17 cellular contexts compared by ENCODE assay signal in genomic region chr17:8685396-8685795, GRCh38. TPM values are rescaled to one million over a fixed set of nuclear protein-coding genes. Genes with fewer than 3 reads are reported as not detected.
"Had no signal": no experiment of that assay in that cellular context is flagged by ENCODE, and none has a peak within 500 bp of the region (broad histone marks: within the 10 kb centered on the region; RNA-seq: fewer than 3 reads in every experiment).

No MANE protein-coding gene starts in this region.

- H3K4me3 ChIP-seq: lung, thyroid gland, uterus had no signal

- ATAC-seq: activated CD4-positive, alpha-beta T cell treated with anti-CD3 and anti-CD28 coated beads for 36 hours; activated CD8-positive, alpha-beta T cell treated with anti-CD3 and anti-CD28 coated beads for 36 hours; stimulated activated effector memory CD8-positive, alpha-beta T cell treated with anti-CD3 and anti-CD28 coated beads, Interleukin-12 subunit alpha, Interleukin-12 subunit beta, amount 100 ng/mL, for 72 hours had no signal

- DNase-seq: activated CD4-positive, alpha-beta T cell treated with anti-CD3 and anti-CD28 coated beads for 36 hours; activated CD8-positive, alpha-beta memory T cell treated with anti-CD3 and anti-CD28 coated beads, Interleukin-2, amount 50 U/mL, for 4 hours; activated CD8-positive, alpha-beta T cell treated with anti-CD3 and anti-CD28 coated beads for 36 hours; activated effector memory CD4-positive, alpha-beta T cell treated with anti-CD3 and anti-CD28 coated beads, Interleukin-2, amount 50 U/mL, for 16 hours; activated T-cell treated with anti-CD3 and anti-CD28 coated beads, Interleukin-2, amount 50 U/mL, for 48 hours; amygdala; naive B cell; thyroid gland; uterus; WERI-Rb-1 had no signal

RNA-seq across cellular contexts. Expression of gene CCDC42, which starts 59.2 kb away (rescaled TPM):
- total RNA-seq: bronchial epithelial cell, cerebellum, dermis microvascular lymphatic vessel endothelial cell, mononuclear cell, renal cortical epithelial cell, thyroid gland, uterus had no signal
